Comparison of ENCODE assay signal across 11 cellular contexts in the genomic region with DNA sequence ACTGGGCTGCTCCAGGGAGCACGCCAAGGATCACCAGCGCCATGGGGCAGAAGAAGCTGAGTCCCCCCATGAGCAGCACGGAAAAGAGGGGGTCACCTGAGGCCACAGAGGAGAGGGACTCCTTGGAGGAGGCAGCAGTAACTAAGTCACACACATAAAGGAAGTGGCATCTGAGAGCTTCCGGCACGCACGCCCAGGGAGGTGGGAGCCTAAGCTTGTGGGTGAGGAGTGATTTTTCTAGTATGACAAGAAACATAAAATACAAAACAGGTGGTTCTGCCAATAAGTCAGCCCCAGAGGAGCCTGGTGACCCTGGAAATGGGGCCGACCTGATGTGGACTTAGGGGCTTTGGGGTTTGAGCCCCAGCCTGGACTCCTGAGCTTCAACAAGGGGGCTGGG.
DNase-seq lines count a peak whose midpoint lies in the region; ATAC-seq and TF ChIP-seq lines count a peak whose summit lies in the region.
"Had no signal": no experiment of that assay in that cellular context is flagged by ENCODE, and none has a peak within 500 bp of the region (broad histone marks: within the 10 kb centered on the region; RNA-seq: fewer than 3 reads in every experiment).

No MANE protein-coding gene starts in this region.

- H3K4me3 ChIP-seq in GM23338, result no peak overlapping the region
- H3K4me3 ChIP-seq: heart right ventricle had no signal

- no peaks in the 10 kb centered on the region for H3F3A ChIP-seq in GM23338 (replicated peaks; ENCODE audit: low read depth)

- no peaks in the 10 kb centered on the region for H3K27me3 Mint-ChIP-seq in activated CD4-positive, alpha-beta T cell treated with anti-CD3 and anti-CD28 coated beads for 36 hours
- H3K27me3 Mint-ChIP-seq in GM23338 (ENCODE audit: insufficient read depth, low read depth, poor library complexity), result peaks cover 20% of the 10 kb centered on the region

- H4K20me1 ChIP-seq in GM23338 (replicated peaks; ENCODE audit: insufficient read depth), result no peaks in the 10 kb centered on the region; the same call in 1 of the 2 replicates

- ATAC-seq in activated CD4-positive, alpha-beta T cell treated with anti-CD3 and anti-CD28 coated beads for 36 hours, result peak; percentile 44
- ATAC-seq in GM21786 (IDR thresholded peaks at IDR 0.05; ENCODE audit: unreplicated experiment) (no peak), GM23338 (no peak), HG02759 (IDR thresholded peaks at IDR 0.05; ENCODE audit: unreplicated experiment) (no peak)
- ATAC-seq: heart right ventricle had no signal

- TF ChIP-seq CTCF in GM23338 (conservative IDR thresholded peaks at IDR 0.05; ENCODE audit: low read depth in 2 of 2), result no peak

- CTCF ChIA-PET in activated CD4-positive, alpha-beta T cell treated with anti-CD3 and anti-CD28 coated beads for 36 hours (lab: Charles Lee), result interaction anchor here (0.5 to 2.2 kb wide), 3 partner anchors 49 to 172 kb away, joined by 3 to 6 read pairs (median 4); no protein-coding TSS in a partner anchor

- H3K36me3 ChIP-seq in GM23338 (ENCODE audit: insufficient read depth), result no peaks in the 10 kb centered on the region
- H3K36me3 ChIP-seq: heart right ventricle had no signal

- H3K27ac Mint-ChIP-seq in activated CD4-positive, alpha-beta T cell treated with anti-CD3 and anti-CD28 coated beads for 36 hours, result peak overlapping the region; percentile 83
- H3K27ac Mint-ChIP-seq in GM23338, result no peak overlapping the region

- no peak overlapping the region for H3K4me2 ChIP-seq in GM23338

- peaks cover 91% of the 10 kb centered on the region for H3K4me1 Mint-ChIP-seq in activated CD4-positive, alpha-beta T cell treated with anti-CD3 and anti-CD28 coated beads for 36 hours
- H3K4me1 Mint-ChIP-seq in GM23338, result peaks cover 20% of the 10 kb centered on the region

- intact Hi-C loops in activated CD4-positive, alpha-beta T cell treated with anti-CD3 and anti-CD28 coated beads for 36 hours (cut with DNase I, micrococcal nuclease), result loop anchor here in 1 of 2 experiments (5.0 kb wide), 1 partner anchor 44 kb away; no protein-coding TSS in a partner anchor

- no peaks in the 10 kb centered on the region for H3K9me2 ChIP-seq in GM23338 (ENCODE audit: insufficient read depth)

- H3K27ac ChIP-seq in GM23338 (ENCODE audit: low read depth), result no peak overlapping the region
- H3K27ac ChIP-seq: heart right ventricle had no signal

- no peaks in the 10 kb centered on the region for H3K9me3 Mint-ChIP-seq in activated CD4-positive, alpha-beta T cell treated with anti-CD3 and anti-CD28 coated beads for 36 hours (ENCODE audit: low read depth)
- H3K9me3 Mint-ChIP-seq in GM23338, result peaks cover 10% of the 10 kb centered on the region; the same call in 1 of the 3 replicates

- no peak overlapping the region for H2AFZ ChIP-seq in GM23338

- no peaks in the 10 kb centered on the region for H3K79me2 ChIP-seq in GM23338 (replicated peaks; ENCODE audit: insufficient read depth)

- peaks cover 15% of the 10 kb centered on the region for H3K4me1 ChIP-seq in GM23338 (ENCODE audit: insufficient read depth)

- DNase-seq in AG20443 (ENCODE audit: low spot score) (peak; percentile 4), activated gamma-delta T cell treated with Interleukin-2 at 50 U/mL for 16 hours (peak; percentile 72), NCI-H524 (lab: John Stamatoyannopoulos, UW) (no peak), GM23338 (ENCODE audit: low spot score) (no peak)
- DNase-seq in activated CD4-positive, alpha-beta T cell treated with anti-CD3 and anti-CD28 coated beads for 36 hours, result peak; percentile 82
- peak; percentile 63 for DNase-seq in stimulated activated CD4-positive, alpha-beta T cell treated with anti-CD3 and anti-CD28 coated beads, Interleukin-15, amount 100 ng/mL, for 24 hours
- DNase-seq: 8988T, heart right ventricle, NCI-H226 had no signal

- no peaks in the 10 kb centered on the region for H3K27me3 ChIP-seq in GM23338 (ENCODE audit: insufficient read depth)

- peak overlapping the region; percentile 10 for H3K4me3 Mint-ChIP-seq in activated CD4-positive, alpha-beta T cell treated with anti-CD3 and anti-CD28 coated beads for 36 hours
- H3K4me3 Mint-ChIP-seq in GM23338, result no peak overlapping the region

- POLR2A ChIA-PET in activated CD4-positive, alpha-beta T cell treated with anti-CD3 and anti-CD28 coated beads for 36 hours (lab: Charles Lee), result interaction anchor here (0.6 kb wide), 1 partner anchor 87 kb away, joined by 3 read pairs; no protein-coding TSS in a partner anchor

- H3K36me3 Mint-ChIP-seq in activated CD4-positive, alpha-beta T cell treated with anti-CD3 and anti-CD28 coated beads for 36 hours (ENCODE audit: low read depth), result peaks cover 42% of the 10 kb centered on the region
- H3K36me3 Mint-ChIP-seq in GM23338 (ENCODE audit: low read depth), result peaks cover 4% of the 10 kb centered on the region; the same call in 2 of the 3 replicates

TF ChIP-seq in GM23338, 12 proteins besides CTCF, POLR2A, EP300 and RAD21 (continues in another document):
- TF ChIP-seq, protein P1, sequence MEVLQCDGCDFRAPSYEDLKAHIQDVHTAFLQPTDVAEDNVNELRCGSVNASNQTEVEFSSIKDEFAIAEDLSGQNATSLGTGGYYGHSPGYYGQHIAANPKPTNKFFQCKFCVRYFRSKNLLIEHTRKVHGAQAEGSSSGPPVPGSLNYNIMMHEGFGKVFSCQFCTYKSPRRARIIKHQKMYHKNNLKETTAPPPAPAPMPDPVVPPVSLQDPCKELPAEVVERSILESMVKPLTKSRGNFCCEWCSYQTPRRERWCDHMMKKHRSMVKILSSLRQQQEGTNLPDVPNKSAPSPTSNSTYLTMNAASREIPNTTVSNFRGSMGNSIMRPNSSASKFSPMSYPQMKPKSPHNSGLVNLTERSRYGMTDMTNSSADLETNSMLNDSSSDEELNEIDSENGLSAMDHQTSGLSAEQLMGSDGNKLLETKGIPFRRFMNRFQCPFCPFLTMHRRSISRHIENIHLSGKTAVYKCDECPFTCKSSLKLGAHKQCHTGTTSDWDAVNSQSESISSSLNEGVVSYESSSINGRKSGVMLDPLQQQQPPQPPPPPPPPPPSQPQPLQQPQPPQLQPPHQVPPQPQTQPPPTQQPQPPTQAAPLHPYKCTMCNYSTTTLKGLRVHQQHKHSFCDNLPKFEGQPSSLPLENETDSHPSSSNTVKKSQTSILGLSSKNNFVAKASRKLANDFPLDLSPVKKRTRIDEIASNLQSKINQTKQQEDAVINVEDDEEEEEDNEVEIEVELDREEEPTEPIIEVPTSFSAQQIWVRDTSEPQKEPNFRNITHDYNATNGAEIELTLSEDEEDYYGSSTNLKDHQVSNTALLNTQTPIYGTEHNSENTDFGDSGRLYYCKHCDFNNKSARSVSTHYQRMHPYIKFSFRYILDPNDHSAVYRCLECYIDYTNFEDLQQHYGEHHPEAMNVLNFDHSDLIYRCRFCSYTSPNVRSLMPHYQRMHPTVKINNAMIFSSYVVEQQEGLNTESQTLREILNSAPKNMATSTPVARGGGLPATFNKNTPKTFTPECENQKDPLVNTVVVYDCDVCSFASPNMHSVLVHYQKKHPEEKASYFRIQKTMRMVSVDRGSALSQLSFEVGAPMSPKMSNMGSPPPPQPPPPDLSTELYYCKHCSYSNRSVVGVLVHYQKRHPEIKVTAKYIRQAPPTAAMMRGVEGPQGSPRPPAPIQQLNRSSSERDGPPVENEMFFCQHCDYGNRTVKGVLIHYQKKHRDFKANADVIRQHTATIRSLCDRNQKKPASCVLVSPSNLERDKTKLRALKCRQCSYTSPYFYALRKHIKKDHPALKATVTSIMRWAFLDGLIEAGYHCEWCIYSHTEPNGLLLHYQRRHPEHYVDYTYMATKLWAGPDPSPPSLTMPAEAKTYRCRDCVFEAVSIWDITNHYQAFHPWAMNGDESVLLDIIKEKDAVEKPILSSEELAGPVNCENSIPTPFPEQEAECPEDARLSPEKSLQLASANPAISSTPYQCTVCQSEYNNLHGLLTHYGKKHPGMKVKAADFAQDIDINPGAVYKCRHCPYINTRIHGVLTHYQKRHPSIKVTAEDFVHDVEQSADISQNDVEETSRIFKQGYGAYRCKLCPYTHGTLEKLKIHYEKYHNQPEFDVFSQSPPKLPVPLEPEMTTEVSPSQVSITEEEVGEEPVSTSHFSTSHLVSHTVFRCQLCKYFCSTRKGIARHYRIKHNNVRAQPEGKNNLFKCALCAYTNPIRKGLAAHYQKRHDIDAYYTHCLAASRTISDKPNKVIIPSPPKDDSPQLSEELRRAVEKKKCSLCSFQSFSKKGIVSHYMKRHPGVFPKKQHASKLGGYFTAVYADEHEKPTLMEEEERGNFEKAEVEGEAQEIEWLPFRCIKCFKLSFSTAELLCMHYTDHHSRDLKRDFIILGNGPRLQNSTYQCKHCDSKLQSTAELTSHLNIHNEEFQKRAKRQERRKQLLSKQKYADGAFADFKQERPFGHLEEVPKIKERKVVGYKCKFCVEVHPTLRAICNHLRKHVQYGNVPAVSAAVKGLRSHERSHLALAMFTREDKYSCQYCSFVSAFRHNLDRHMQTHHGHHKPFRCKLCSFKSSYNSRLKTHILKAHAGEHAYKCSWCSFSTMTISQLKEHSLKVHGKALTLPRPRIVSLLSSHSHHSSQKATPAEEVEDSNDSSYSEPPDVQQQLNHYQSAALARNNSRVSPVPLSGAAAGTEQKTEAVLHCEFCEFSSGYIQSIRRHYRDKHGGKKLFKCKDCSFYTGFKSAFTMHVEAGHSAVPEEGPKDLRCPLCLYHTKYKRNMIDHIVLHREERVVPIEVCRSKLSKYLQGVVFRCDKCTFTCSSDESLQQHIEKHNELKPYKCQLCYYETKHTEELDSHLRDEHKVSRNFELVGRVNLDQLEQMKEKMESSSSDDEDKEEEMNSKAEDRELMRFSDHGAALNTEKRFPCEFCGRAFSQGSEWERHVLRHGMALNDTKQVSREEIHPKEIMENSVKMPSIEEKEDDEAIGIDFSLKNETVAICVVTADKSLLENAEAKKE (CRISPR knock-in tag; IDR thresholded peaks at IDR 0.05), result no peak
- TF ChIP-seq NANOG (IDR thresholded peaks at IDR 0.05; ENCODE audit: borderline replicate concordance) (no peak), POLR2AphosphoS5 (IDR thresholded peaks at IDR 0.05; ENCODE audit: low read depth) (no peak), STAT1 (IDR thresholded peaks at IDR 0.05; ENCODE audit: unreplicated experiment) (no peak), EZH2 (IDR thresholded peaks at IDR 0.05; ENCODE audit: low read depth, unreplicated experiment) (no peak)

Comparison
In these comparisons a context has a peak if more than half of its experiments do, and no peak if none do; other contexts are left out.
1. DNase-seq: peak in AG20443 (single experiment), activated CD4-positive, alpha-beta T cell treated with anti-CD3 and anti-CD28 coated beads for 36 hours (single experiment), activated gamma-delta T cell treated with Interleukin-2 at 50 U/mL for 16 hours (single experiment) and stimulated activated CD4-positive, alpha-beta T cell treated with anti-CD3 and anti-CD28 coated beads, Interleukin-15, amount 100 ng/mL, for 24 hours (single experiment); none in NCI-H524 (0 of 2) and GM23338 (single experiment).